28 cellular contexts compared by ENCODE assay signal in the genomic region with DNA sequence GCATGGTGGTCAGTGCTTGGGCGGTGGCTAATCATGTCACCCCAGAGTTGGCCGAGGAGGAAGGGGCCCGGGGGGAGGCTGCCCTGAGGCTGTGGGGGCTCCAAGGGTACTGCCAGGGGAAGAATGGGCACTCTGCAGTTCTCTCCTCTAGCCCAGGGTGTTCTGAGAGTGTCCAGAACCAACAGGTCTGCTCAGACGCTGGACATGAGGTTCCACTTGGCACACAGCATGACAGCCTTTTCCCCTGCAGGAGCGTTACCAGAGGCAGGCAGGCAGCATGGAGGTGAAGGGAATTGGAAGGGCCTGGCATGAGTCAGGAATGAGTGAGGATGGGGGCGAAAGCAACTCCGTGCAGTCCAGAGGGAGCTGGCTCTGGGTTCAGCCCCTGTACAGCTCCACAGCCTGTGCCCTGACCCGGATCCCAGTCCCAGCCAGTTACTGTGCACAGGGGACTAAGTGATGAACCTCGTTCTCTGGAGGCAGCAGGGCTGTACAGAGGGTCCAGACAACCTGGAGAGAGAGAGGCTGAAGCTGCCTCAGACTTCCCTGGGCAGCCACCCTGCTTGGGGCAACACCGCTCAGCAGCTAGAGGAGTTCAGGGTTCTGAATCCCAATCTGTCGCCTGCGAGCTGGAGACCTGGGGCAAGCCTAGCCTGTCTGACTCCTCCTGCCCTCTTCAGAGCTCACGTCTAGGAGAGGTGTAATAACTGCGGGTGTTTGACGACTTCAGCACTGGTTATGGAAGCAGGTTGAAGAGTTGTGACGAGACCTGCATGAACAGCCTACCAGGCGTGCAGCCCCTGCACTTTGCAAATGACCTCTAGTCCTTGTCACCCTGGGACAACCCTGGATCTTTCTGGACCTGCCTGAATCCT. TPM values are rescaled to one million over a fixed set of nuclear protein-coding genes. Genes with fewer than 3 reads are reported as not detected.
A peak's percentile ranks its signal among the peaks of the same experiment; 100 is the strongest.
DNase-seq lines count a peak whose midpoint lies in the region; ATAC-seq lines count a peak whose summit lies in the region.
"Had no signal": no experiment of that assay in that cellular context is flagged by ENCODE, and none has a peak within 500 bp of the region (broad histone marks: within the 10 kb centered on the region; RNA-seq: fewer than 3 reads in every experiment).

No MANE protein-coding gene starts in this region.

- intact Hi-C loops in naive thymus-derived CD4-positive, alpha-beta T cell (cut with micrococcal nuclease), result no loop called here

- POLR2A ChIA-PET in naive thymus-derived CD4-positive, alpha-beta T cell (lab: Charles Lee), result no interaction called here

- H3K27ac Mint-ChIP-seq in activated T-cell treated with anti-CD3 and anti-CD28 coated beads, Interleukin-2, amount 50 U/mL, for 24 hours, result no peak overlapping the region
- no peak overlapping the region for H3K27ac Mint-ChIP-seq in activated CD8-positive, alpha-beta memory T cell treated with anti-CD3 and anti-CD28 coated beads, Interleukin-2, amount 10 ng/mL, durations not matched to agents 7 days and 5 days
- H3K27ac Mint-ChIP-seq in naive thymus-derived CD4-positive, alpha-beta T cell, result no peak overlapping the region
- no peak overlapping the region for H3K27ac Mint-ChIP-seq in T-helper 2 cell treated with Interferon-gamma antibody and Interleukin-4, amounts not matched to agents 5 μg/mL and 100 μg/mL, for 36 hours
- H3K27ac Mint-ChIP-seq: activated CD4-positive, alpha-beta memory T cell treated with anti-CD3 and anti-CD28 coated beads for 36 hours; activated naive CD4-positive, alpha-beta T cell treated with anti-CD3 and anti-CD28 coated beads for 36 hours; CD4-positive, alpha-beta T cell; stimulated activated naive B cell treated with anti-CD40 and anti-IgM and Interleukin-4, amounts not matched to agents 10 μg/mL and 1 μg/mL and 100 μg/mL, for 72 hours had no signal

- H3K4me3 Mint-ChIP-seq in activated T-cell treated with anti-CD3 and anti-CD28 coated beads, Interleukin-2, amount 50 U/mL, for 24 hours, result no peak overlapping the region
- no peak overlapping the region for H3K4me3 Mint-ChIP-seq in activated CD8-positive, alpha-beta memory T cell treated with anti-CD3 and anti-CD28 coated beads, Interleukin-2, amount 10 ng/mL, durations not matched to agents 7 days and 5 days
- H3K4me3 Mint-ChIP-seq in naive thymus-derived CD4-positive, alpha-beta T cell, result no peak overlapping the region
- H3K4me3 Mint-ChIP-seq in T-helper 2 cell treated with Interferon-gamma antibody and Interleukin-4, amounts not matched to agents 5 μg/mL and 100 μg/mL, for 36 hours, result no peak overlapping the region
- H3K4me3 Mint-ChIP-seq: activated CD4-positive, alpha-beta memory T cell treated with anti-CD3 and anti-CD28 coated beads for 36 hours; activated naive CD4-positive, alpha-beta T cell treated with anti-CD3 and anti-CD28 coated beads for 36 hours; CD4-positive, alpha-beta T cell; stimulated activated naive B cell treated with anti-CD40 and anti-IgM and Interleukin-4, amounts not matched to agents 10 μg/mL and 1 μg/mL and 100 μg/mL, for 72 hours had no signal

- no peak overlapping the region for H3K9ac ChIP-seq in subcutaneous abdominal adipose tissue (ENCODE audit: low read length in 5 of 5)

- no peak for ATAC-seq in activated CD8-positive, alpha-beta memory T cell treated with anti-CD3 and anti-CD28 coated beads, Interleukin-2, amount 10 ng/mL, durations not matched to agents 7 days and 5 days
- ATAC-seq in naive thymus-derived CD4-positive, alpha-beta T cell, result peak; percentile 8
- no peak for ATAC-seq in GM18858 (IDR thresholded peaks at IDR 0.05; ENCODE audit: unreplicated experiment)
- ATAC-seq: gastrocnemius medialis; K562; stimulated activated naive B cell treated with anti-CD40 and anti-IgM and Interleukin-4, amounts not matched to agents 10 μg/mL and 1 μg/mL and 100 μg/mL, for 72 hours had no signal

- DNase-seq in activated T-cell treated with anti-CD3 and anti-CD28 coated beads, Interleukin-2, amount 50 U/mL, for 1 hour, result peak; percentile 6
- DNase-seq in activated T-cell treated with anti-CD3 and anti-CD28 coated beads, Interleukin-2, amount 50 U/mL, for 24 hours, result no peak
- peak; percentile 36 for DNase-seq in activated CD8-positive, alpha-beta memory T cell treated with anti-CD3 and anti-CD28 coated beads, Interleukin-2, amount 10 ng/mL, durations not matched to agents 7 days and 5 days
- no peak for DNase-seq in naive thymus-derived CD4-positive, alpha-beta T cell
- DNase-seq in iPS-NIHi11 (ENCODE audit: low spot score), result no peak
- no peak for DNase-seq in T-helper 2 cell treated with Interferon-gamma antibody and Interleukin-4, amounts not matched to agents 5 μg/mL and 100 μg/mL, for 36 hours (ENCODE audit: low spot score)
- DNase-seq: 8988T; activated CD4-positive, alpha-beta memory T cell treated with anti-CD3 and anti-CD28 coated beads for 36 hours; activated naive CD4-positive, alpha-beta T cell treated with anti-CD3 and anti-CD28 coated beads for 36 hours; amygdala; CD4-positive, alpha-beta T cell; cortex of kidney; esophagus squamous epithelium; gastrocnemius medialis; hippocampal formation; NCI-H2081; NCI-H345; NCI-H82; stimulated activated CD4-positive, alpha-beta T cell treated with anti-CD3 and anti-CD28 coated beads, Interleukin-4, amount 100 ng/mL, for 1 hour; stimulated activated naive B cell treated with anti-CD40 and anti-IgM and Interleukin-4, amounts not matched to agents 10 μg/mL and 1 μg/mL and 100 μg/mL, for 72 hours; SW 1271 had no signal

- H3K9me3 ChIP-seq in naive thymus-derived CD4-positive, alpha-beta T cell (ENCODE audit: control insufficient read depth in 2 of 3, low read length in 3 of 3), result no peaks in the 10 kb centered on the region
- H3K9me3 ChIP-seq in subcutaneous abdominal adipose tissue (ENCODE audit: control insufficient read depth in 5 of 5, low read length in 5 of 5), result no peaks in the 10 kb centered on the region
- H3K9me3 ChIP-seq: esophagus squamous epithelium, gastrocnemius medialis, neutrophil, tibial nerve had no signal

- no peaks in the 10 kb centered on the region for H3K4me1 Mint-ChIP-seq in activated T-cell treated with anti-CD3 and anti-CD28 coated beads, Interleukin-2, amount 50 U/mL, for 24 hours (ENCODE audit: low read depth)
- H3K4me1 Mint-ChIP-seq in activated CD8-positive, alpha-beta memory T cell treated with anti-CD3 and anti-CD28 coated beads, Interleukin-2, amount 10 ng/mL, durations not matched to agents 7 days and 5 days, result no peaks in the 10 kb centered on the region
- H3K4me1 Mint-ChIP-seq in naive thymus-derived CD4-positive, alpha-beta T cell, result peaks cover 0 to 2% (median 0%) of the 10 kb centered on the region in 7 donors
- H3K4me1 Mint-ChIP-seq in T-helper 2 cell treated with Interferon-gamma antibody and Interleukin-4, amounts not matched to agents 5 μg/mL and 100 μg/mL, for 36 hours (ENCODE audit: low read depth), result no peaks in the 10 kb centered on the region
- H3K4me1 Mint-ChIP-seq: stimulated activated naive B cell treated with anti-CD40 and anti-IgM and Interleukin-4, amounts not matched to agents 10 μg/mL and 1 μg/mL and 100 μg/mL, for 72 hours had no signal

- no peaks in the 10 kb centered on the region for H3K36me3 Mint-ChIP-seq in activated T-cell treated with anti-CD3 and anti-CD28 coated beads, Interleukin-2, amount 50 U/mL, for 24 hours (ENCODE audit: low read depth)
- no peaks in the 10 kb centered on the region for H3K36me3 Mint-ChIP-seq in activated CD8-positive, alpha-beta memory T cell treated with anti-CD3 and anti-CD28 coated beads, Interleukin-2, amount 10 ng/mL, durations not matched to agents 7 days and 5 days
- peaks cover 0 to 1% (median 0%) of the 10 kb centered on the region in 5 donors for H3K36me3 Mint-ChIP-seq in naive thymus-derived CD4-positive, alpha-beta T cell
- no peaks in the 10 kb centered on the region for H3K36me3 Mint-ChIP-seq in T-helper 2 cell treated with Interferon-gamma antibody and Interleukin-4, amounts not matched to agents 5 μg/mL and 100 μg/mL, for 36 hours (ENCODE audit: low read depth)
- H3K36me3 Mint-ChIP-seq: activated CD4-positive, alpha-beta memory T cell treated with anti-CD3 and anti-CD28 coated beads for 36 hours; stimulated activated naive B cell treated with anti-CD40 and anti-IgM and Interleukin-4, amounts not matched to agents 10 μg/mL and 1 μg/mL and 100 μg/mL, for 72 hours had no signal

- no peaks in the 10 kb centered on the region for H3K4me1 ChIP-seq in naive thymus-derived CD4-positive, alpha-beta T cell (ENCODE audit: control insufficient read depth in 2 of 2, insufficient read depth in 2 of 2, low read length in 2 of 2)
- H3K4me1 ChIP-seq in subcutaneous abdominal adipose tissue (ENCODE audit: control insufficient read depth in 5 of 5, insufficient read depth in 5 of 5, low read length in 5 of 5), result peaks cover 13 to 86% (median 80%) of the 10 kb centered on the region in 5 donors

- H3K9me3 Mint-ChIP-seq in activated T-cell treated with anti-CD3 and anti-CD28 coated beads, Interleukin-2, amount 50 U/mL, for 24 hours, result no peaks in the 10 kb centered on the region
- no peaks in the 10 kb centered on the region for H3K9me3 Mint-ChIP-seq in activated CD8-positive, alpha-beta memory T cell treated with anti-CD3 and anti-CD28 coated beads, Interleukin-2, amount 10 ng/mL, durations not matched to agents 7 days and 5 days (ENCODE audit: low read depth)
- H3K9me3 Mint-ChIP-seq in naive thymus-derived CD4-positive, alpha-beta T cell, result no peaks in the 10 kb centered on the region
- no peaks in the 10 kb centered on the region for H3K9me3 Mint-ChIP-seq in T-helper 2 cell treated with Interferon-gamma antibody and Interleukin-4, amounts not matched to agents 5 μg/mL and 100 μg/mL, for 36 hours
- H3K9me3 Mint-ChIP-seq: activated CD4-positive, alpha-beta memory T cell treated with anti-CD3 and anti-CD28 coated beads for 36 hours; activated naive CD4-positive, alpha-beta T cell treated with anti-CD3 and anti-CD28 coated beads for 36 hours; CD4-positive, alpha-beta T cell; stimulated activated naive B cell treated with anti-CD40 and anti-IgM and Interleukin-4, amounts not matched to agents 10 μg/mL and 1 μg/mL and 100 μg/mL, for 72 hours had no signal

- no peaks in the 10 kb centered on the region for H3K36me3 ChIP-seq in naive thymus-derived CD4-positive, alpha-beta T cell (ENCODE audit: control insufficient read depth in 2 of 3, insufficient read depth in 3 of 3, low read length in 3 of 3)
- H3K36me3 ChIP-seq in subcutaneous abdominal adipose tissue (ENCODE audit: control insufficient read depth in 5 of 5, insufficient read depth in 5 of 5, low read length in 5 of 5), result no peaks in the 10 kb centered on the region
- H3K36me3 ChIP-seq: esophagus squamous epithelium, gastrocnemius medialis, neutrophil, tibial nerve had no signal

- H3K27ac ChIP-seq in naive thymus-derived CD4-positive, alpha-beta T cell (ENCODE audit: low read depth, low read length), result no peak overlapping the region
- H3K27ac ChIP-seq in subcutaneous abdominal adipose tissue (ENCODE audit: low read depth, low read length), result peak overlapping the region; percentile 89
- H3K27ac ChIP-seq: esophagus squamous epithelium, gastrocnemius medialis, neutrophil had no signal

- H3K27me3 ChIP-seq in naive thymus-derived CD4-positive, alpha-beta T cell (ENCODE audit: control insufficient read depth in 2 of 2, insufficient read depth in 2 of 2, low read length in 2 of 2), result no peaks in the 10 kb centered on the region
- H3K27me3 ChIP-seq in subcutaneous abdominal adipose tissue (ENCODE audit: control insufficient read depth in 5 of 5, insufficient read depth in 4 of 5, low read length in 5 of 5), result no peaks in the 10 kb centered on the region
- H3K27me3 ChIP-seq: esophagus squamous epithelium, gastrocnemius medialis, tibial nerve had no signal

- peaks cover 24% of the 10 kb centered on the region for H3K27me3 Mint-ChIP-seq in activated T-cell treated with anti-CD3 and anti-CD28 coated beads, Interleukin-2, amount 50 U/mL, for 24 hours
- peaks cover 25% of the 10 kb centered on the region for H3K27me3 Mint-ChIP-seq in activated CD8-positive, alpha-beta memory T cell treated with anti-CD3 and anti-CD28 coated beads, Interleukin-2, amount 10 ng/mL, durations not matched to agents 7 days and 5 days
- H3K27me3 Mint-ChIP-seq in naive thymus-derived CD4-positive, alpha-beta T cell, result peaks cover 13 to 23% (median 16%) of the 10 kb centered on the region in 5 donors
- peaks cover 4% of the 10 kb centered on the region for H3K27me3 Mint-ChIP-seq in T-helper 2 cell treated with Interferon-gamma antibody and Interleukin-4, amounts not matched to agents 5 μg/mL and 100 μg/mL, for 36 hours (ENCODE audit: low read depth)

- H3K4me3 ChIP-seq in naive thymus-derived CD4-positive, alpha-beta T cell (ENCODE audit: low read length), result no peak overlapping the region
- H3K4me3 ChIP-seq in subcutaneous abdominal adipose tissue (ENCODE audit: low read depth in 1 of 5, low read length in 5 of 5), result no peak overlapping the region
- H3K4me3 ChIP-seq: esophagus squamous epithelium, gastrocnemius medialis, K562, lung, tibial nerve had no signal

- CTCF ChIA-PET in activated CD8-positive, alpha-beta memory T cell treated with anti-CD3 and anti-CD28 coated beads, Interleukin-2, amount 10 ng/mL, durations not matched to agents 7 days and 5 days (lab: Charles Lee), result interaction anchor here (0.9 kb wide), 1 partner anchor 33 kb away, joined by 4 read pairs; no protein-coding TSS in a partner anchor
- CTCF ChIA-PET in naive thymus-derived CD4-positive, alpha-beta T cell (lab: Charles Lee), result interaction anchor here (1.4 kb wide), 1 partner anchor 23 kb away, joined by 3 read pairs; no protein-coding TSS in a partner anchor

RNA-seq across cellular contexts. Expression of gene TUB, which starts 14.7 kb away (rescaled TPM):
- total RNA-seq in activated CD8-positive, alpha-beta memory T cell treated with anti-CD3 and anti-CD28 coated beads, Interleukin-2, amount 10 ng/mL, durations not matched to agents 7 days and 5 days, result under 1 TPM; 0.07 to 0.09 TPM
- under 1 TPM in 3 of 5 experiments, not detected in 2; 0.05 to 0.07 (median 0.05) TPM for total RNA-seq in naive thymus-derived CD4-positive, alpha-beta T cell
- under 1 TPM in 1 of 2 donors, not detected in 1; 0.12 TPM for polyA plus RNA-seq in naive thymus-derived CD4-positive, alpha-beta T cell
- total RNA-seq: HT-29, K562 had no signal
- polyA plus RNA-seq: K562 had no signal

Comparison
In these comparisons a context has a peak if more than half of its experiments do, and no peak if none do; other contexts are left out.
1. DNase-seq: peak in activated T-cell treated with anti-CD3 and anti-CD28 coated beads, Interleukin-2, amount 50 U/mL, for 1 hour (single experiment) and activated CD8-positive, alpha-beta memory T cell treated with anti-CD3 and anti-CD28 coated beads, Interleukin-2, amount 10 ng/mL, durations not matched to agents 7 days and 5 days (single experiment); none in activated T-cell treated with anti-CD3 and anti-CD28 coated beads, Interleukin-2, amount 50 U/mL, for 24 hours (single experiment), naive thymus-derived CD4-positive, alpha-beta T cell (0 of 9), iPS-NIHi11 (single experiment) and T-helper 2 cell treated with Interferon-gamma antibody and Interleukin-4, amounts not matched to agents 5 μg/mL and 100 μg/mL, for 36 hours (single experiment).